Comparison of ENCODE assay signal across 16 cellular contexts in the genomic region with DNA sequence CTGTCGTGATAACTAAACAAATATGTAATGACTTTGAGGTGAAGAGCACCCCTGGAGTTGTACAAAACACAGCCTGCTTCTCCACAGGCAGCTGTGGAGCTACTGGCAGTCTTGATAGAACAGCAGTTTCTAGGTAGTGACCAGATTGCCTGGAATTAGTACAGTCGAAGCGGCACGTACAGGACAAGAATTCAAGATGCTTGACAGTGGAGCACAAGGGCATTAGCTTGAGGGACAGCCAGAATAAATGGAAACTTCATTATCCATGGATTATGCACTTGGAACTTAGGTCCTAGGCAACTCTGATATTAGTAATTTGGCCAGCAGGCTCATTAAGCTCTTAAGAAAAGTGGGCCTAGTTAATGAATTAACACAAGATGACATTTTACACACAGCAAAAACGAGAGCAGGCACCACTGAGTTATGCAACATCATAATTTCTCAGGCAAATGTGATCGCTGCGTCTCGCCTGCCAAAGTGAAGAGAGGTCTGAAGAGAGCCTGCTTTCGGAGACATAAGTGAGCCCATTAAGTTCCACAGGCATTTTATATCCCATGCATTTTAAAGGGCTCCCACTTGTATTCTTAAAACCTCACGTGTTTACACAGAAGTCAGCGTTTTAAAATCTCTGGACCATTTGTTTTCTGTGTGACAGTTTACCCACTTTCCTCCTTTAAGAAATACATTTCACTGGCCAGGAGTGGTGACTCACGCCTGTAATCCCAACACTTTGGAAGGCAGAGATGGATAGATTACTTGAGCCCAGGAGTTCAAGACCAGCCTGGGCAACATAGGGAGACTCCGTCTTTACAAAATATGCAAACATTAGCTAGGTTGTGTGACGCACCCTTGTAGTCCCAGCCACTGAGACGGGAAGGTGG.
DNase-seq lines count a peak whose midpoint lies in the region; ATAC-seq, FAIRE-seq and TF ChIP-seq lines count a peak whose summit lies in the region.
"Had no signal": no experiment of that assay in that cellular context is flagged by ENCODE, and none has a peak within 500 bp of the region (broad histone marks: within the 10 kb centered on the region; RNA-seq: fewer than 3 reads in every experiment).

No MANE protein-coding gene starts in this region.

- no peaks in the 10 kb centered on the region for H3K9me3 ChIP-seq in pancreas
- H3K9me3 ChIP-seq in ovary = no peaks in the 10 kb centered on the region
- H3K9me3 ChIP-seq: BE2C had no signal

- H3K4me1 ChIP-seq in pancreas (no peaks in the 10 kb centered on the region), ovary (ENCODE audit: insufficient read depth) (no peaks in the 10 kb centered on the region)
- H3K4me1 ChIP-seq: BE2C, foreskin keratinocyte, tibial artery had no signal

- FAIRE-seq in pancreas (lab: Jason Lieb, UNC) = no peak

- TF ChIP-seq CTCF in pancreas (IDR thresholded peaks at IDR 0.05) = no peak
- no peak for TF ChIP-seq CTCF in ovary (IDR thresholded peaks at IDR 0.05)

- no peaks in the 10 kb centered on the region for H3K36me3 ChIP-seq in pancreas
- no peaks in the 10 kb centered on the region for H3K36me3 ChIP-seq in ovary
- H3K36me3 ChIP-seq: BE2C had no signal

- peak in 3 of 4 donors; percentile 42 to 78 (median 76) for ATAC-seq in pancreas
- ATAC-seq in HG03108 (IDR thresholded peaks at IDR 0.05; ENCODE audit: unreplicated experiment) = no peak
- ATAC-seq: foreskin keratinocyte had no signal

- H3K27ac ChIP-seq in pancreas (no peak overlapping the region), ovary (no peak overlapping the region)
- H3K27ac ChIP-seq: foreskin keratinocyte, RWPE1, tibial artery had no signal

- TF ChIP-seq POLR2A in ovary (IDR thresholded peaks at IDR 0.05) = no peak

- H3K27me3 ChIP-seq in pancreas (no peaks in the 10 kb centered on the region), ovary (no peaks in the 10 kb centered on the region)
- H3K27me3 ChIP-seq: BE2C, foreskin keratinocyte, tibial artery had no signal

- 51 to 56% methylated on average over 15 of the region's 15 CpGs for WGBS in pancreas, 2 donors
- 66 to 79% (median 78%) methylated on average over 15 of the region's 15 CpGs for WGBS in ovary, 3 donors

- DNase-seq in DMS79 treated with DMSO at 0.1 percent for 48 hours (lab: John Stamatoyannopoulos, UW) (peak; percentile 97), NCI-H2171 (lab: John Stamatoyannopoulos, UW) (peak; percentile 85), fibroblast of gingiva (ENCODE audit: low read depth) (peak; percentile 42), pancreas (no peak), activated gamma-delta T cell (lab: John Stamatoyannopoulos, UW) (no peak), ovary (no peak)
- no peak for DNase-seq in activated CD4-positive, alpha-beta T cell treated with anti-CD3 and anti-CD28 coated beads, Interleukin-2, amount 50 U/mL, for 48 hours
- DNase-seq: BE2C; foreskin keratinocyte; MM.1S; NCI-H510A; stimulated activated CD4-positive, alpha-beta T cell treated with anti-CD3 and anti-CD28 coated beads, Interleukin-12 subunit alpha, Interleukin-12 subunit beta, amount 100 ng/mL, for 4 hours; T-helper 1 cell; tibial artery had no signal

- H3K4me3 ChIP-seq in pancreas (no peak overlapping the region), ovary (no peak overlapping the region)
- H3K4me3 ChIP-seq: tibial artery had no signal

- no peak for TF ChIP-seq EP300 in ovary (IDR thresholded peaks at IDR 0.05)

- intact Hi-C loops in pancreas (cut with DNase I) (no loop called here), ovary (cut with DNase I) (no loop called here)

Comparison
In these comparisons a context has a peak if more than half of its experiments do, and no peak if none do; other contexts are left out.
1. DNase-seq: peak in DMS79 treated with DMSO at 0.1 percent for 48 hours (single experiment), NCI-H2171 (single experiment) and fibroblast of gingiva (single experiment); none in pancreas (0 of 6), activated CD4-positive, alpha-beta T cell treated with anti-CD3 and anti-CD28 coated beads, Interleukin-2, amount 50 U/mL, for 48 hours (0 of 2), activated gamma-delta T cell (single experiment) and ovary (0 of 5).